8 cellular contexts compared by ENCODE assay signal in the genomic region with DNA sequence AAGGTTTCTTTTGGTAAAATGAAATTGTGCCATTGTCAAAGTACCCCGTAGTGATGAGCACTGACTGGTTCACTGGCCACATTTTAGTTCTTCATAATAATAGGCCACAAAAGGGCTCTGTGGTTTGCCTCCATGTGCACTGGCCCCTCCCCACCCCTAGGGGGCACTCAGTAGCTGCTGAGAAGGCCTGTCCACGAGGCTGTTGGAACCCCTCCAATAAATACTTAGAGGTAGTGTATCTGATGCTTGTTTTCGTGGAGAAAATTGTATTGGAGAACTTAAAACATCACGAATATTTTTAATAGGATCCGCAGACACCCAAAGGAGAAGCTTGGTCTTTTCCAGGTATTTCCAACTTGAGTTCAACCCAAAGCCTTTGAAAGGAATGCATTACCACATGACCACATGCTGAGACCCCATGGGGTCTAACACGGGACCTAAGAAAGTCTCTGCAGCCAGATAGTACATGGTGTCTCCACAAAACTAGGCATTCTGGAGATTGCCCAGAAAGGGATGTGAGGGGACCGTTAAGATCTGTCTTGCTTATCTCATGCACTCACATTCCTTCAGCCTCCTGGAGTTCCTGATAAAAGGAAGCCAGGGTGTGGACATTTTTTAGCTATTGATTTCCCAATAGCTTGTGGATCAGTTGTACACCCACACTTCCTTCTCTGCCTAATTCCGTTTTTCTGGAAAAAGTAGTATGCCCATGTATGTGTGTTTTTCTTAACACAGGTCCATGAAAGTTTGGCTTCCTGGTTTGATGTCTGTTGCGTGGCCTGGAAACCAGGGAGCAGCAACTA. TPM values are rescaled to one million over a fixed set of nuclear protein-coding genes. Genes with fewer than 3 reads are reported as not detected.
A peak's percentile ranks its signal among the peaks of the same experiment; 100 is the strongest.
DNase-seq lines count a peak whose midpoint lies in the region; ATAC-seq and TF ChIP-seq lines count a peak whose summit lies in the region.

No MANE protein-coding gene starts in this region.

- TF ChIP-seq CTCF in heart right ventricle (IDR thresholded peaks at IDR 0.05) (peak; percentile 82 to 93 (median 89)), gastroesophageal sphincter (IDR thresholded peaks at IDR 0.05) (peak in 2 of 4 experiments; percentile 46 to 62)

- H3K27me3 Mint-ChIP-seq in activated CD8-positive, alpha-beta memory T cell treated with anti-CD3 and anti-CD28 coated beads, Interleukin-2, amount 10 ng/mL, durations not matched to agents 7 days and 5 days: peaks cover 6% of the 10 kb centered on the region

- H3K9me3 ChIP-seq in heart right ventricle: peaks cover 0 to 8% (median 0%) of the 10 kb centered on the region in 11 donors
- H3K9me3 ChIP-seq in gastroesophageal sphincter: peaks cover 0 to 6% (median 0%) of the 10 kb centered on the region in 3 donors

- no peak overlapping the region for H3K4me3 ChIP-seq in heart right ventricle
- no peak overlapping the region for H3K4me3 ChIP-seq in gastroesophageal sphincter

- no peak for TF ChIP-seq EP300 in gastroesophageal sphincter (IDR thresholded peaks at IDR 0.05)

- H3K27me3 ChIP-seq in heart right ventricle: no peaks in the 10 kb centered on the region
- no peaks in the 10 kb centered on the region for H3K27me3 ChIP-seq in gastroesophageal sphincter

- peak; percentile 63 for ATAC-seq in activated CD8-positive, alpha-beta memory T cell treated with anti-CD3 and anti-CD28 coated beads, Interleukin-2, amount 10 ng/mL, durations not matched to agents 7 days and 5 days
- ATAC-seq in heart right ventricle (peak; percentile 64 to 90 (median 84)), gastroesophageal sphincter (no peak)

- peaks cover 0 to 21% (median 6%) of the 10 kb centered on the region in 9 donors for H3K4me1 ChIP-seq in heart right ventricle
- no peaks in the 10 kb centered on the region for H3K4me1 ChIP-seq in gastroesophageal sphincter

- TF ChIP-seq POLR2A in gastroesophageal sphincter (IDR thresholded peaks at IDR 0.05): no peak

- no peak overlapping the region for H3K27ac Mint-ChIP-seq in activated CD8-positive, alpha-beta memory T cell treated with anti-CD3 and anti-CD28 coated beads, Interleukin-2, amount 10 ng/mL, durations not matched to agents 7 days and 5 days

- intact Hi-C loops in heart right ventricle (cut with DNase I): loop anchor here in 9 of 10 donors (1.0 to 10.0 kb wide), 10 partner anchors 43 to 148 kb away; no protein-coding TSS in a partner anchor

- H3K36me3 Mint-ChIP-seq in activated CD8-positive, alpha-beta memory T cell treated with anti-CD3 and anti-CD28 coated beads, Interleukin-2, amount 10 ng/mL, durations not matched to agents 7 days and 5 days: peaks cover 1% of the 10 kb centered on the region

- H3K4me1 Mint-ChIP-seq in activated CD8-positive, alpha-beta memory T cell treated with anti-CD3 and anti-CD28 coated beads, Interleukin-2, amount 10 ng/mL, durations not matched to agents 7 days and 5 days: no peaks in the 10 kb centered on the region

- H3K27ac ChIP-seq in heart right ventricle: peak overlapping the region in 1 of 10 donors; percentile 3
- H3K27ac ChIP-seq in gastroesophageal sphincter: no peak overlapping the region

- H3K4me3 Mint-ChIP-seq in activated CD8-positive, alpha-beta memory T cell treated with anti-CD3 and anti-CD28 coated beads, Interleukin-2, amount 10 ng/mL, durations not matched to agents 7 days and 5 days: no peak overlapping the region

- CTCF ChIA-PET in activated CD8-positive, alpha-beta memory T cell treated with anti-CD3 and anti-CD28 coated beads, Interleukin-2, amount 10 ng/mL, durations not matched to agents 7 days and 5 days (lab: Charles Lee): interaction anchor here (0.7 to 3.3 kb wide), 5 partner anchors 10 to 434 kb away, joined by 3 to 15 read pairs (median 3); no protein-coding TSS in a partner anchor

- 40 to 47% methylated on average over 9 of the region's 9 CpGs for WGBS in heart right ventricle, 2 donors
- WGBS in gastroesophageal sphincter (ENCODE audit: low coverage in 1 of 2), 2 donors: 52 to 59% methylated on average over 7 to 9 of the region's 9 CpGs

- DNase-seq in activated CD8-positive, alpha-beta memory T cell treated with anti-CD3 and anti-CD28 coated beads, Interleukin-2, amount 10 ng/mL, durations not matched to agents 7 days and 5 days: peak; percentile 66
- DNase-seq in activated CD8-positive, alpha-beta memory T cell treated with anti-CD3 and anti-CD28 coated beads for 24 hours: no peak
- DNase-seq in HCEC 1CT (peak; percentile 64), NCI-H146 treated with DMSO at 0.1 percent for 48 hours (lab: John Stamatoyannopoulos, UW; ENCODE audit: unreplicated experiment) (peak; percentile 1), heart right ventricle (peak; percentile 51 to 76)
- DNase-seq in activated CD8-positive, alpha-beta memory T cell treated with anti-CD3 and anti-CD28 coated beads, Interleukin-2, amount 50 U/mL, for 48 hours: peak; percentile 62
- peak; percentile 23 to 44 for DNase-seq in stimulated activated CD4-positive, alpha-beta T cell treated with anti-CD3 and anti-CD28 coated beads, Interleukin-2, amount 100 ng/mL, for 24 hours

- H3K36me3 ChIP-seq in heart right ventricle: peaks cover 0 to 9% (median 0%) of the 10 kb centered on the region in 9 donors
- peaks cover 0 to 16% of the 10 kb centered on the region in 2 donors for H3K36me3 ChIP-seq in gastroesophageal sphincter

- no peaks in the 10 kb centered on the region for H3K9me3 Mint-ChIP-seq in activated CD8-positive, alpha-beta memory T cell treated with anti-CD3 and anti-CD28 coated beads, Interleukin-2, amount 10 ng/mL, durations not matched to agents 7 days and 5 days (ENCODE audit: low read depth)

RNA-seq across cellular contexts. Expression of a gene that starts 28.5 kb away (rescaled TPM):
- not detected for total RNA-seq in activated CD8-positive, alpha-beta memory T cell treated with anti-CD3 and anti-CD28 coated beads, Interleukin-2, amount 10 ng/mL, durations not matched to agents 7 days and 5 days
- total RNA-seq in heart right ventricle: 10 to 100 TPM in 7 of 10 donors, 1 to 10 TPM in 3; 5.0 to 22.1 (median 12.2) TPM
- 10 to 100 TPM; 11.6 to 44.6 TPM for polyA plus RNA-seq in heart right ventricle
- total RNA-seq in gastroesophageal sphincter: 10 to 100 TPM; 12.5 to 22.5 (median 16.1) TPM

Comparison
In these comparisons a context has a peak if more than half of its experiments do, and no peak if none do; other contexts are left out.
1. RNA of a gene that starts 28.5 kb away (total RNA-seq): 12.5 to 22.5 TPM in gastroesophageal sphincter and 5.0 to 22.1 TPM in heart right ventricle; not detected in activated CD8-positive, alpha-beta memory T cell treated with anti-CD3 and anti-CD28 coated beads, Interleukin-2, amount 10 ng/mL, durations not matched to agents 7 days and 5 days; every median in the first group is over 4 times any median in the second.